ENCODE assay signal across 1 cellular context in the genomic region with DNA sequence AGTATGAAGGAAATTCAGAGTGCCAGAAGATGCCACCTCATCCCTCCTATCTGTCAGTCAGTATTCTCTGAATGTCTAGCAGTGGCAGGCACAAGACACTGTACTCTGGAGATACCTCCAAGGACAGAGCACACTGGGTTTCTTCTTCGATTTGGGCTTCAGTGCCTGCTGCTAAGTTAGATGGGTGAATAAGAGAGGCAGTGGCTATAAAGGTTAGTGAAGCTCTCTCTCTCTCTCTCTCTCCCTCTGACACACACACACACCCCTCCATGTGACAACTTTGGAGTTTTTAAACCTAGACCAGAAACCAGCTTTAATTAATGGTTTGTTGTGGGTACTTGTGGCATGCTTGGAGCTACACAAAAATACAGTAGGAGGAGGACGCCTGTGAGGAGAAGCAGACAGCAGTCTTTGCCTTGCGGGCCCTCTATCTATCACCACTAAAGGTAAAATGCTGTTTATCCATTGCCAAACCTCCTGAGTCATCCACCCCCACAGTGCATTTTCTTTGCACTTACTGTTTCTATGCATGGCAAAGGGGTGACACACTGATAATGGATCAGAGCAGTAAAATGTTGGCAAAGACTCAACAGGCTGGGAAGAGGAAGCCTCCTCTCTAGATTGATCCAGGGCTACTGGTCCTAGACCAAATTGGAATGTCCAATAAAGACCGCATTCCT.
TF ChIP-seq lines count a peak whose summit lies in the region.

No MANE protein-coding gene starts in this region.

TF ChIP-seq in SK-N-SH, 30 proteins besides CTCF, POLR2A, EP300 and RAD21 (continued from another document):
- TF ChIP-seq ZBTB33 (IDR thresholded peaks at IDR 0.05; ENCODE audit: borderline replicate concordance, low read depth) (peak; percentile 91), EZH2phosphoT487 (IDR thresholded peaks at IDR 0.05; ENCODE audit: borderline replicate concordance, low read depth) (no peak), SIN3A (IDR thresholded peaks at IDR 0.05; ENCODE audit: borderline replicate concordance, low read depth, low read length) (peak; percentile 85; the same call in 1 of the 2 replicates), TEAD4 (IDR thresholded peaks at IDR 0.05; ENCODE audit: borderline replicate concordance, insufficient read depth) (peak; percentile 98), MXI1 (IDR thresholded peaks at IDR 0.05; ENCODE audit: low read depth, low read length) (no peak), CHD2 (IDR thresholded peaks at IDR 0.05; ENCODE audit: low read length, partially characterized antibody) (no peak), SMC3 (IDR thresholded peaks at IDR 0.05; ENCODE audit: low read depth, low read length) (no peak), RXRA (IDR thresholded peaks at IDR 0.05; ENCODE audit: borderline replicate concordance, low read depth) (peak; percentile 89), RCOR1 (IDR thresholded peaks at IDR 0.05; ENCODE audit: low read length) (no peak), TCF12 (IDR thresholded peaks at IDR 0.05) (peak; percentile 98)
- TF ChIP-seq, protein P1, sequence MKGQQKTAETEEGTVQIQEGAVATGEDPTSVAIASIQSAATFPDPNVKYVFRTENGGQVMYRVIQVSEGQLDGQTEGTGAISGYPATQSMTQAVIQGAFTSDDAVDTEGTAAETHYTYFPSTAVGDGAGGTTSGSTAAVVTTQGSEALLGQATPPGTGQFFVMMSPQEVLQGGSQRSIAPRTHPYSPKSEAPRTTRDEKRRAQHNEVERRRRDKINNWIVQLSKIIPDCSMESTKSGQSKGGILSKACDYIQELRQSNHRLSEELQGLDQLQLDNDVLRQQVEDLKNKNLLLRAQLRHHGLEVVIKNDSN (IDR thresholded peaks at IDR 0.05; ENCODE audit: borderline replicate concordance, low read depth): 0 out of 2 replicates have a peak, but pooled peaks have one; percentile 14
- TF ChIP-seq, protein P2, sequence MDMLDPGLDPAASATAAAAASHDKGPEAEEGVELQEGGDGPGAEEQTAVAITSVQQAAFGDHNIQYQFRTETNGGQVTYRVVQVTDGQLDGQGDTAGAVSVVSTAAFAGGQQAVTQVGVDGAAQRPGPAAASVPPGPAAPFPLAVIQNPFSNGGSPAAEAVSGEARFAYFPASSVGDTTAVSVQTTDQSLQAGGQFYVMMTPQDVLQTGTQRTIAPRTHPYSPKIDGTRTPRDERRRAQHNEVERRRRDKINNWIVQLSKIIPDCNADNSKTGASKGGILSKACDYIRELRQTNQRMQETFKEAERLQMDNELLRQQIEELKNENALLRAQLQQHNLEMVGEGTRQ (IDR thresholded peaks at IDR 0.05; ENCODE audit: borderline replicate concordance, low read depth, low read length): no peak
- TF ChIP-seq, protein P3, sequence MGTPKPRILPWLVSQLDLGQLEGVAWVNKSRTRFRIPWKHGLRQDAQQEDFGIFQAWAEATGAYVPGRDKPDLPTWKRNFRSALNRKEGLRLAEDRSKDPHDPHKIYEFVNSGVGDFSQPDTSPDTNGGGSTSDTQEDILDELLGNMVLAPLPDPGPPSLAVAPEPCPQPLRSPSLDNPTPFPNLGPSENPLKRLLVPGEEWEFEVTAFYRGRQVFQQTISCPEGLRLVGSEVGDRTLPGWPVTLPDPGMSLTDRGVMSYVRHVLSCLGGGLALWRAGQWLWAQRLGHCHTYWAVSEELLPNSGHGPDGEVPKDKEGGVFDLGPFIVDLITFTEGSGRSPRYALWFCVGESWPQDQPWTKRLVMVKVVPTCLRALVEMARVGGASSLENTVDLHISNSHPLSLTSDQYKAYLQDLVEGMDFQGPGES (IDR thresholded peaks at IDR 0.05; ENCODE audit: low read depth, low read length): no peak
